14 cellular contexts compared by ENCODE assay signal in the genomic region with DNA sequence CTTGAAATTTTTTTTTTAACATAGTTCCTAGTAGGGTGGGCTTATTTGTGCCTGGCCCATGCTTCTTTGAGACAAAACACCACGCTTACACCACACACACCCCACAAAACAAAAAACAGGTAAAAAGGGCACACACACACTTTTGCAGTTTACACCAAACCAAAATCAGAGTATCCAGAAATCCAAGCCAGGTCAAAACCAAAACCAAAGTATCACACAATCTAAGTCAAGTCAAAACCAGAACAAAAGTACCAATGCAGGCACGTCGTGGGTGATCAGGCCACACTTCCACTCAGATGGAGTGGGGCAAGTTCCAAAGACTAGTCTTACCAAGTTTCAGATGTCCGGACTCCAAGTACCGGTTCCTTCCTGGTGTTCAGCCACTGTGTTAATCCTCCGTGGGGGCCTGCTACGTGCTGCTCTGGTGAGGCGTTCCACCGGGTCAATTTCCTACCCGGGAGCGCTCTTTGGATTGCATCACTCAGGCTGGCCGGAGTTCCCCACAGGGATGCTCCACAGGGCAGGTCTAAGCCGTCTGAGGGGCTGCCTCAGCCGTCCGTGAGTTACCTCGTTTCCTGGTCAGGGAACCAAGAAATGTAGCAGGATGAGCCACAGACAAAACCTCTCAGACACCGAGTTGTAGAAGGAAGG. TPM values are rescaled to one million over a fixed set of nuclear protein-coding genes. Genes with fewer than 3 reads are reported as not detected.
DNase-seq lines count a peak whose midpoint lies in the region; ATAC-seq and TF ChIP-seq lines count a peak whose summit lies in the region.
"Not testable (repeated sequence)": the region's sequence is repeated elsewhere in the genome, so short reads cannot be mapped to it uniquely, and the experiment has no call there.
"Had no signal": no experiment of that assay in that cellular context is flagged by ENCODE, and none has a peak within 500 bp of the region (broad histone marks: within the 10 kb centered on the region; RNA-seq: fewer than 3 reads in every experiment).

No MANE protein-coding gene starts in this region.

- H3K9me3 ChIP-seq in MG63; adipocyte (ENCODE audit: control insufficient read depth, low read length); esophagus squamous epithelium; left ventricle myocardium inferior (replicated peaks); lower lobe of right lung; psoas muscle; suprapubic skin: not testable (repeated sequence)

- not testable (repeated sequence) for H3K27me3 ChIP-seq in MG63; adipocyte (replicated peaks; ENCODE audit: control insufficient read depth, insufficient read depth, low read length); esophagus squamous epithelium; left ventricle myocardium inferior (ENCODE audit: low read depth); lower lobe of right lung (ENCODE audit: low read depth); psoas muscle (ENCODE audit: insufficient read depth in 3 of 3, low read length in 2 of 3); suprapubic skin

- ATAC-seq in lower lobe of right lung = not testable (repeated sequence)
- ATAC-seq in psoas muscle = peak; percentile 87 to 97 (median 92)

- TF ChIP-seq CTCF in AG10803 (conservative IDR thresholded peaks at IDR 0.05; ENCODE audit: low read length); esophagus squamous epithelium (IDR thresholded peaks at IDR 0.05); left ventricle myocardium inferior (IDR thresholded peaks at IDR 0.05; ENCODE audit: borderline replicate concordance); lower lobe of right lung (IDR thresholded peaks at IDR 0.05); psoas muscle (IDR thresholded peaks at IDR 0.05); suprapubic skin (IDR thresholded peaks at IDR 0.05): not testable (repeated sequence)

- H3K27ac ChIP-seq in esophagus squamous epithelium (peak overlapping the region in 3 of 4 donors; percentile 31 to 59 (median 49)), left ventricle myocardium inferior (replicated peaks) (peak overlapping the region; percentile 74), lower lobe of right lung (peak overlapping the region; percentile 36), psoas muscle (peak overlapping the region; percentile 76)
- not testable (repeated sequence) for H3K27ac ChIP-seq in suprapubic skin

- H3K4me1 ChIP-seq in adipocyte (ENCODE audit: control insufficient read depth, insufficient read depth, low read length); left ventricle myocardium inferior; lower lobe of right lung; suprapubic skin: not testable (repeated sequence)
- H3K4me1 ChIP-seq in esophagus squamous epithelium (peaks cover 0 to 12% (median 0%) of the 10 kb centered on the region in 3 donors), psoas muscle (peaks cover 18% of the 10 kb centered on the region)

- intact Hi-C loops in esophagus squamous epithelium (cut with DNase I); left ventricle myocardium inferior (cut with micrococcal nuclease); lower lobe of right lung (cut with DNase I); psoas muscle (cut with DNase I): not testable (repeated sequence)

- peak overlapping the region; percentile 70 for H3K9ac ChIP-seq in adipocyte (ENCODE audit: low read length)

- H3K36me3 ChIP-seq in MG63; adipocyte (ENCODE audit: control insufficient read depth, insufficient read depth, low read length, severe bottlenecking); esophagus squamous epithelium; left ventricle myocardium inferior; lower lobe of right lung; psoas muscle (ENCODE audit: insufficient read depth in 1 of 2, low read depth in 1 of 2); suprapubic skin: not testable (repeated sequence)

- not testable (repeated sequence) for TF ChIP-seq POLR2A in esophagus squamous epithelium (IDR thresholded peaks at IDR 0.05); suprapubic skin (IDR thresholded peaks at IDR 0.05)

- DNase-seq in AG10803 (ENCODE audit: low read depth) (peak; percentile 38), MG63 (peak; percentile 47), psoas muscle (peak; percentile 76 to 92)
- not testable (repeated sequence) for DNase-seq in adipocyte (ENCODE audit: low read depth); esophagus squamous epithelium (lab: John Stamatoyannopoulos, UW); left ventricle myocardium inferior; lower lobe of right lung; suprapubic skin (ENCODE audit: low spot score in 2 of 2)

- TF ChIP-seq EP300 in suprapubic skin (IDR thresholded peaks at IDR 0.05) = not testable (repeated sequence)

- WGBS in esophagus squamous epithelium, 2 donors = 49 to 81% methylated on average over 11 of the region's 17 CpGs
- WGBS in psoas muscle, 3 donors = 16 to 23% (median 19%) methylated on average over 17 of the region's 17 CpGs
- 93% methylated on average over 17 of the region's 17 CpGs for WGBS in suprapubic skin

- H3K4me3 ChIP-seq in AG10803 (ENCODE audit: low read length) (peak overlapping the region; percentile 32), MG63 (peak overlapping the region; percentile 23; the same call in 1 of the 2 replicates), adipocyte (ENCODE audit: low read length) (peak overlapping the region; percentile 76), esophagus squamous epithelium (peak overlapping the region in 2 of 4 donors; percentile 3 to 36), left ventricle myocardium inferior (peak overlapping the region; percentile 51), psoas muscle (peak overlapping the region; percentile 55), suprapubic skin (peak overlapping the region; percentile 12)
- not testable (repeated sequence) for H3K4me3 ChIP-seq in lower lobe of right lung

RNA-seq across cellular contexts. Expression of gene ANKRD2, which starts 11.7 kb away (rescaled TPM):
- total RNA-seq in MG63 (2014; rRNA removed; shearing (Covaris generic); ENCODE audit: low replicate concordance) = not detected in 2 replicates
- total RNA-seq in esophagus squamous epithelium (under 1 TPM in 1 of 4 donors, not detected in 3; 0.79 TPM), left ventricle myocardium inferior (969 TPM), lower lobe of right lung (0.35 TPM), psoas muscle (1,000 to 10,000 TPM; 1,055 to 3,522 (median 2,378) TPM), suprapubic skin (1 to 10 TPM in 2 of 4 donors, under 1 TPM in 1, not detected in 1; 0.45 to 2.5 (median 2.0) TPM)
- 1,000 to 10,000 TPM in 2 of 3 donors, 100 to 1,000 TPM in 1; 254 to 5,473 (median 1,117) TPM for polyA plus RNA-seq in psoas muscle
- total RNA-seq: activated T-cell treated with anti-CD3 and anti-CD28 coated beads, Interleukin-2, amount 50 U/mL, for 72 hours; CD8-positive, alpha-beta T cell; H1; neural crest cell; sciatic nerve; T-helper 17 cell had no signal
- polyA plus RNA-seq: H1 had no signal

RNA-seq across cellular contexts. Expression of gene HOGA1, which starts 23.3 kb away (rescaled TPM):
- 5.0 and 6.7 TPM in 2 replicates for total RNA-seq in MG63 (2014; rRNA removed; shearing (Covaris generic); ENCODE audit: low replicate concordance)
- 1 to 10 TPM in 3 of 4 donors, under 1 TPM in 1; 0.62 to 1.1 (median 1.1) TPM for total RNA-seq in esophagus squamous epithelium
- 47.1 TPM for total RNA-seq in left ventricle myocardium inferior
- 1.1 TPM for total RNA-seq in lower lobe of right lung
- 10 to 100 TPM in 1 of 4 donors, 1 to 10 TPM in 2, under 1 TPM in 1; 0.66 to 12.3 (median 4.9) TPM for total RNA-seq in psoas muscle
- 1 to 10 TPM in 2 of 3 donors, under 1 TPM in 1; 0.96 to 3.4 (median 1.7) TPM for polyA plus RNA-seq in psoas muscle
- 1 to 10 TPM in 3 of 4 donors, under 1 TPM in 1; 0.80 to 6.2 (median 4.0) TPM for total RNA-seq in suprapubic skin
- total RNA-seq: activated T-cell treated with anti-CD3 and anti-CD28 coated beads, Interleukin-2, amount 50 U/mL, for 72 hours; CD8-positive, alpha-beta T cell; T-helper 17 cell had no signal

RNA-seq across cellular contexts. Expression of gene C10orf62, which starts 28.7 kb away (rescaled TPM):
- total RNA-seq in MG63 (2014; rRNA removed; shearing (Covaris generic); ENCODE audit: low replicate concordance) = not detected in 2 replicates
- not detected for total RNA-seq in esophagus squamous epithelium
- 1.5 TPM for total RNA-seq in left ventricle myocardium inferior
- not detected for total RNA-seq in lower lobe of right lung
- 1 to 10 TPM in 2 of 4 donors, under 1 TPM in 1, not detected in 1; 0.56 to 1.1 (median 1.0) TPM for total RNA-seq in psoas muscle
- under 1 TPM in 2 of 3 donors, not detected in 1; 0.12 to 0.13 TPM for polyA plus RNA-seq in psoas muscle
- not detected for total RNA-seq in suprapubic skin
- total RNA-seq: activated T-cell treated with anti-CD3 and anti-CD28 coated beads, Interleukin-2, amount 50 U/mL, for 72 hours; CD8-positive, alpha-beta T cell; H1; neural crest cell; sciatic nerve; T-helper 17 cell had no signal

Comparison
In these comparisons a context has a peak if more than half of its experiments do, and no peak if none do; other contexts are left out.
1. RNA of gene ANKRD2, which starts 11.7 kb away (total RNA-seq): 1,055 to 3,522 TPM in psoas muscle and 969 TPM in left ventricle myocardium inferior (single experiment); 0.45 to 2.5 TPM in suprapubic skin, 0.35 TPM in lower lobe of right lung (single experiment), 0.79 TPM in esophagus squamous epithelium and not detected in MG63; every median in the first group is over 100 times any median in the second.